8 cellular contexts compared by ENCODE assay signal in genomic region chr20:43915209-43916072, GRCh38. TPM values are rescaled to one million over a fixed set of nuclear protein-coding genes. Genes with fewer than 3 reads are reported as not detected.
DNase-seq lines count a peak whose midpoint lies in the region; ATAC-seq and TF ChIP-seq lines count a peak whose summit lies in the region.

No MANE protein-coding gene starts in this region.

- peaks cover 16% of the 10 kb centered on the region for H3K9me3 Mint-ChIP-seq in CD8-positive, alpha-beta T cell

- H3K4me3 Mint-ChIP-seq in CD8-positive, alpha-beta T cell = peak overlapping the region; percentile 84

- H3K4me2 ChIP-seq in parathyroid adenoma (ENCODE audit: low read length) = peak overlapping the region; percentile 54

- no peaks in the 10 kb centered on the region for H3K36me3 ChIP-seq in CD8-positive, alpha-beta T cell (ENCODE audit: insufficient read depth, low read length)
- no peaks in the 10 kb centered on the region for H3K36me3 ChIP-seq in parathyroid adenoma (ENCODE audit: control insufficient read depth, insufficient read depth, low read length)

- H3K79me2 ChIP-seq in parathyroid adenoma = no peaks in the 10 kb centered on the region

- H3K9me3 ChIP-seq in CD8-positive, alpha-beta T cell (ENCODE audit: low read length) = no peaks in the 10 kb centered on the region
- peaks cover 7% of the 10 kb centered on the region for H3K9me3 ChIP-seq in parathyroid adenoma (ENCODE audit: control insufficient read depth, low read length)

- CTCF ChIA-PET in CD8-positive, alpha-beta T cell (lab: Charles Lee) = no interaction called here

- H3K9ac ChIP-seq in parathyroid adenoma = no peak overlapping the region

- H3K4me1 ChIP-seq in CD8-positive, alpha-beta T cell (ENCODE audit: insufficient read depth, low read length) = peaks cover 19% of the 10 kb centered on the region
- no peaks in the 10 kb centered on the region for H3K4me1 ChIP-seq in parathyroid adenoma

- H3K4me3 ChIP-seq in CD8-positive, alpha-beta T cell (ENCODE audit: low read depth, low read length) = peak overlapping the region; percentile 13
- H3K4me3 ChIP-seq in fibroblast of the aortic adventitia (ENCODE audit: low read depth, low read length) = peak overlapping the region; percentile 87
- H3K4me3 ChIP-seq in parathyroid adenoma (ENCODE audit: low read depth, low read length) = peak overlapping the region; percentile 47

- H3K27me3 ChIP-seq in CD8-positive, alpha-beta T cell (ENCODE audit: insufficient read depth, low read length) = peaks cover 3% of the 10 kb centered on the region
- no peaks in the 10 kb centered on the region for H3K27me3 ChIP-seq in parathyroid adenoma (ENCODE audit: control insufficient read depth, insufficient read depth, low read length)

- H3K27ac ChIP-seq in CD8-positive, alpha-beta T cell (ENCODE audit: low read depth, low read length) = no peak overlapping the region
- H3K27ac ChIP-seq in parathyroid adenoma = no peak overlapping the region

- peak overlapping the region; percentile 71 for H3K27ac Mint-ChIP-seq in CD8-positive, alpha-beta T cell

- intact Hi-C loops in CD8-positive, alpha-beta T cell (cut with DNase I, micrococcal nuclease) = no loop called here

- ATAC-seq in CD8-positive, alpha-beta T cell = peak; percentile 55
- peak; percentile 20 for ATAC-seq in HG03520 (IDR thresholded peaks at IDR 0.05; ENCODE audit: unreplicated experiment)
- no peak for ATAC-seq in HG03442 (IDR thresholded peaks at IDR 0.05; ENCODE audit: unreplicated experiment)

- peak in 4 of 7 experiments; percentile 25 to 63 (median 54) for DNase-seq in CD8-positive, alpha-beta T cell
- DNase-seq in activated T-cell treated with anti-CD3 and anti-CD28 coated beads for 1 hour (ENCODE audit: low read depth) (peak; percentile 16), fibroblast of the aortic adventitia (ENCODE audit: low read depth) (peak; percentile 39), DMS153 treated with DMSO at 0.1 percent for 48 hours (lab: John Stamatoyannopoulos, UW; ENCODE audit: unreplicated experiment) (no peak), HPDE6-E6E7 (ENCODE audit: extremely low spot score) (no peak)

- peak overlapping the region; percentile 73 for H2AFZ ChIP-seq in parathyroid adenoma

- peaks cover 18% of the 10 kb centered on the region for H3K4me1 Mint-ChIP-seq in CD8-positive, alpha-beta T cell (ENCODE audit: low read depth)

- peaks cover 51% of the 10 kb centered on the region for H3K27me3 Mint-ChIP-seq in CD8-positive, alpha-beta T cell (ENCODE audit: low read depth)

- no peaks in the 10 kb centered on the region for H3K36me3 Mint-ChIP-seq in CD8-positive, alpha-beta T cell

- POLR2A ChIA-PET in CD8-positive, alpha-beta T cell (lab: Charles Lee) = no interaction called here

- no peak for TF ChIP-seq CTCF in CD8-positive, alpha-beta T cell (IDR thresholded peaks at IDR 0.05)
- TF ChIP-seq CTCF in fibroblast of the aortic adventitia (IDR thresholded peaks at IDR 0.05; ENCODE audit: insufficient read depth, low read length) (no peak), parathyroid adenoma (IDR thresholded peaks at IDR 0.05) (no peak)

RNA-seq across cellular contexts. Expression of gene TOX2, which starts 0.8 kb away (rescaled TPM):
- total RNA-seq in CD8-positive, alpha-beta T cell = 1 to 10 TPM; 1.7 to 1.8 TPM
- total RNA-seq in fibroblast of the aortic adventitia (ENCODE audit: low replicate concordance) = 0.74 and 5.2 TPM in 2 replicates

Comparison
In these comparisons a context has a peak if more than half of its experiments do, and no peak if none do; other contexts are left out.
1. DNase-seq: peak in CD8-positive, alpha-beta T cell (4 of 7), activated T-cell treated with anti-CD3 and anti-CD28 coated beads for 1 hour (single experiment) and fibroblast of the aortic adventitia (single experiment); none in DMS153 treated with DMSO at 0.1 percent for 48 hours (single experiment) and HPDE6-E6E7 (single experiment).
2. H3K4me3 ChIP-seq: peak in every context shown above with its lines; median percentile 87 in fibroblast of the aortic adventitia; 47 in parathyroid adenoma; 13 in CD8-positive, alpha-beta T cell.